In genomic region chr9:81530846-81531245, GRCh38 we compare ENCODE assay signal across 21 cellular contexts.
"Had no signal": no experiment of that assay in that cellular context is flagged by ENCODE, and none has a peak within 500 bp of the region (broad histone marks: within the 10 kb centered on the region; RNA-seq: fewer than 3 reads in every experiment).

No MANE protein-coding gene starts in this region.

- DNase-seq: cortex of kidney; effector memory CD4-positive, alpha-beta T cell; esophagus squamous epithelium; foreskin keratinocyte; head of caudate nucleus; hypothalamus; kidney glomerular epithelial cell; mammary epithelial cell; naive thymus-derived CD8-positive, alpha-beta T cell; sigmoid colon; stimulated activated CD4-positive, alpha-beta T cell treated with anti-CD3 and anti-CD28 coated beads, Interleukin-12 subunit alpha, Interleukin-12 subunit beta, amount 100 ng/mL, for 4 hours; stimulated activated naive CD8-positive, alpha-beta T cell treated with anti-CD3 and anti-CD28 coated beads, Interleukin-15, Interleukin-2, amounts not matched to agents 100 U/mL and 50 U/mL, for 24 hours; thyroid gland; upper lobe of left lung; uterus had no signal

- ATAC-seq: left lobe of liver; naive thymus-derived CD8-positive, alpha-beta T cell; stimulated activated naive CD8-positive, alpha-beta T cell treated with anti-CD3 and anti-CD28 coated beads, Interleukin-15, Interleukin-2, amounts not matched to agents 100 U/mL and 50 U/mL, for 24 hours had no signal

- H3K27me3 ChIP-seq: foreskin keratinocyte, right atrium auricular region, sigmoid colon, suprapubic skin, thyroid gland, upper lobe of left lung, uterus had no signal

- H3K27ac ChIP-seq: esophagus squamous epithelium, foreskin keratinocyte, thyroid gland, upper lobe of left lung, uterus had no signal

- H3K4me3 ChIP-seq: esophagus squamous epithelium, mucosa of descending colon, right atrium auricular region, sigmoid colon, skin epidermis, suprapubic skin, thyroid gland, upper lobe of left lung, uterus had no signal

- FAIRE-seq: islet of Langerhans had no signal

- H3K36me3 ChIP-seq: esophagus squamous epithelium, right atrium auricular region, sigmoid colon, suprapubic skin, thyroid gland, upper lobe of left lung, uterus had no signal

- H3K9me3 ChIP-seq: esophagus squamous epithelium, mucosa of descending colon, right atrium auricular region, sigmoid colon, suprapubic skin, thyroid gland, upper lobe of left lung, uterus had no signal

- H3K4me1 ChIP-seq: foreskin keratinocyte, right atrium auricular region, sigmoid colon, thyroid gland, upper lobe of left lung, uterus had no signal
